Comparison of ENCODE assay signal across 24 cellular contexts in genomic region chr10:73593812-73594211, GRCh38. TPM values are rescaled to one million over a fixed set of nuclear protein-coding genes. Genes with fewer than 3 reads are reported as not detected.
"Had no signal": no experiment of that assay in that cellular context is flagged by ENCODE, and none has a peak within 500 bp of the region (broad histone marks: within the 10 kb centered on the region; RNA-seq: fewer than 3 reads in every experiment).

No MANE protein-coding gene starts in this region.

- H3K9ac ChIP-seq: parathyroid adenoma had no signal

- H2AFZ ChIP-seq: parathyroid adenoma had no signal

- H3K36me3 ChIP-seq: heart left ventricle, prostate gland, spleen, thoracic aorta had no signal

- H3K27me3 ChIP-seq: heart left ventricle, spleen had no signal

- DNase-seq: effector CD8-positive, alpha-beta T cell; heart left ventricle; hypothalamus; kidney glomerular epithelial cell; mesendoderm; naive B cell; retina; spleen; stimulated activated CD4-positive, alpha-beta T cell treated with anti-CD3 and anti-CD28 coated beads, Interleukin-15, amount 100 ng/mL, for 24 hours; stimulated activated CD4-positive, alpha-beta T cell treated with anti-CD3 and anti-CD28 coated beads, Interleukin-1b, Interleukin-23, amount 100 ng/mL, for 48 hours; stimulated activated CD4-positive, alpha-beta T cell treated with anti-CD3 and anti-CD28 coated beads, Interleukin-4, amount 100 ng/mL, for 24 hours had no signal

- H3K4me3 ChIP-seq: coronary artery, heart left ventricle, prostate gland, spleen, thoracic aorta had no signal

- FAIRE-seq: endometrium, islet of Langerhans, urothelium cell line had no signal

- H3K9me3 ChIP-seq: heart left ventricle, prostate gland, spleen, thoracic aorta had no signal

- H3K27ac ChIP-seq: coronary artery, heart left ventricle, parathyroid adenoma, prostate gland, spleen, thoracic aorta had no signal

- ATAC-seq: esophagus mucosa; heart left ventricle; sciatic nerve; stimulated activated memory B cell treated with anti-CD40 and anti-IgM and Interleukin-4, amounts not matched to agents 10 μg/mL and 1 μg/mL and 100 μg/mL, for 72 hours had no signal

RNA-seq across cellular contexts. Expression of gene MYOZ1, which starts 47.5 kb away (rescaled TPM):
- total RNA-seq: dermis microvascular lymphatic vessel endothelial cell, glomerular endothelial cell, lung microvascular endothelial cell had no signal
